16 cellular contexts compared by ENCODE assay signal in the genomic region with DNA sequence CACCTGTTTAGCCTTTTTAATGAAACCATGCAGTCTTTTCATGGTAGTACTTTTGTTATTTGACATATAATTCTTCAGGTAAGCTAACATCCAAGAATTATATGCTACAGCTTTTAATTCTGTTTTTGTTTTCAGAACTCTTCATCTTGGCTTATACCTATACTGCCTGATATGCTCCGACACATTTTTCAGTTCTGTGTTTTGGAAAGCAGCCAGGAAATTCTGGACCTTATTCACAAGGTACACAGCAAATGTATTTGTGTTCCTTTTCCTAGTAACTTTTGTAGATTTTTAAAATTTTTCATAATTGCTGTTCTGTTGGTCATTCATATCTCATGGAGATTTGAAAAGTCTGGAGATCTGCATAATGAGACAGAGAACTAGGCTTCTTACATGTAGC. TPM values are rescaled to one million over a fixed set of nuclear protein-coding genes. Genes with fewer than 3 reads are reported as not detected.
A peak's percentile ranks its signal among the peaks of the same experiment; 100 is the strongest.
DNase-seq lines count a peak whose midpoint lies in the region; ATAC-seq, FAIRE-seq and TF ChIP-seq lines count a peak whose summit lies in the region.
"Had no signal": no experiment of that assay in that cellular context is flagged by ENCODE, and none has a peak within 500 bp of the region (broad histone marks: within the 10 kb centered on the region; RNA-seq: fewer than 3 reads in every experiment).

No MANE protein-coding gene starts in this region.

- TF ChIP-seq RAD21 in SK-N-SH (IDR thresholded peaks at IDR 0.05; ENCODE audit: low read length) = no peak

- CTCF ChIA-PET in PC-3 (lab: Charles Lee) (no interaction called here), SK-N-SH (lab: Yijun Ruan, JAX) (no interaction called here)

- H3K9me2 ChIP-seq in PC-3 (replicated peaks; ENCODE audit: low read length) (no peaks in the 10 kb centered on the region), SK-N-SH (no peaks in the 10 kb centered on the region)

- TF ChIP-seq CTCF in PC-3 (conservative IDR thresholded peaks at IDR 0.05; ENCODE audit: low read depth, low read length) (no peak), SK-N-SH (IDR thresholded peaks at IDR 0.05) (no peak)

- H3K27me3 ChIP-seq in PC-3 (ENCODE audit: low read length) (no peaks in the 10 kb centered on the region), SK-N-SH (ENCODE audit: insufficient read depth) (no peaks in the 10 kb centered on the region)
- H3K27me3 ChIP-seq: BLaER1 had no signal

- FAIRE-seq in GM12892 (lab: Jason Lieb, UNC) = peak; percentile 57
- FAIRE-seq: GM12878 had no signal

- TF ChIP-seq EP300 in SK-N-SH (IDR thresholded peaks at IDR 0.05; ENCODE audit: borderline replicate concordance in 1 of 2, low read depth in 1 of 2, low read length in 1 of 2) = no peak

- H3K4me3 Mint-ChIP-seq in T-helper 17 cell = no peak overlapping the region
- H3K4me3 Mint-ChIP-seq in stimulated activated effector memory CD8-positive, alpha-beta T cell treated with anti-CD3 and anti-CD28 coated beads, Interleukin-12 subunit alpha, Interleukin-12 subunit beta, amount 100 ng/mL, for 72 hours = no peak overlapping the region
- no peak overlapping the region for H3K4me3 Mint-ChIP-seq in activated naive CD8-positive, alpha-beta T cell treated with anti-CD3 and anti-CD28 coated beads, Interleukin-2, amount 50 U/mL, for 24 hours
- H3K4me3 Mint-ChIP-seq: CD8-positive, alpha-beta memory T cell had no signal

- H3K9ac ChIP-seq in PC-3 (ENCODE audit: low read length) (no peak overlapping the region), SK-N-SH (no peak overlapping the region)
- H3K9ac ChIP-seq: BLaER1 had no signal

- H3K4me3 ChIP-seq in PC-3 (ENCODE audit: low read length) (no peak overlapping the region), SK-N-SH (ENCODE audit: low read depth in 2 of 2, low read length in 1 of 2) (no peak overlapping the region)
- H3K4me3 ChIP-seq: BLaER1, GM12878, HAP-1 had no signal

- no TSS peak for BruUV-seq in PC-3 (replicated peaks; lab: Mats Ljungman, UMichigan)

- H3K9me3 ChIP-seq in T-helper 17 cell (ENCODE audit: control insufficient read depth, low read length, poor library complexity, severe bottlenecking) (no peaks in the 10 kb centered on the region), PC-3 (ENCODE audit: low read length) (no peaks in the 10 kb centered on the region), SK-N-SH (no peaks in the 10 kb centered on the region)
- H3K9me3 ChIP-seq: BLaER1, HAP-1 had no signal

- H3K4me1 ChIP-seq in PC-3 (ENCODE audit: insufficient read depth, low read length) = peaks cover 24% of the 10 kb centered on the region
- H3K4me1 ChIP-seq in SK-N-SH (ENCODE audit: control insufficient read depth in 1 of 2, insufficient read depth in 2 of 2, low read depth in 1 of 2, low read length in 1 of 2) = peaks cover 0 to 3% of the 10 kb centered on the region in 2 experiments; a peak in 2 of 4 replicates
- H3K4me1 ChIP-seq: BLaER1, HAP-1 had no signal

- POLR2A ChIA-PET in PC-3 (lab: Charles Lee; ENCODE audit: unreplicated experiment) = no interaction called here
- POLR2A ChIA-PET in SK-N-SH (lab: Yijun Ruan, JAX) = no interaction called here

- no peak for TF ChIP-seq POLR2A in GM12892 (IDR thresholded peaks at IDR 0.05; ENCODE audit: low read depth, low read length)

- H3K27me3 Mint-ChIP-seq in T-helper 17 cell = no peaks in the 10 kb centered on the region
- no peaks in the 10 kb centered on the region for H3K27me3 Mint-ChIP-seq in activated naive CD8-positive, alpha-beta T cell treated with anti-CD3 and anti-CD28 coated beads, Interleukin-2, amount 50 U/mL, for 24 hours
- H3K27me3 Mint-ChIP-seq: CD8-positive, alpha-beta memory T cell had no signal

- no peak overlapping the region for H3K27ac ChIP-seq in PC-3 (ENCODE audit: low read length)
- H3K27ac ChIP-seq in SK-N-SH (ENCODE audit: low read depth in 2 of 2, low read length in 1 of 2) = no peak overlapping the region
- H3K27ac ChIP-seq: BLaER1 had no signal

- H3K79me2 ChIP-seq in PC-3 (ENCODE audit: low read length) (no peaks in the 10 kb centered on the region), SK-N-SH (ENCODE audit: insufficient read depth) (peaks cover 3% of the 10 kb centered on the region; the same call in 1 of the 2 replicates)

- H3K27ac Mint-ChIP-seq in T-helper 17 cell = peak overlapping the region; percentile 4
- H3K27ac Mint-ChIP-seq in stimulated activated effector memory CD8-positive, alpha-beta T cell treated with anti-CD3 and anti-CD28 coated beads, Interleukin-12 subunit alpha, Interleukin-12 subunit beta, amount 100 ng/mL, for 72 hours = peak overlapping the region; percentile 40
- no peak overlapping the region for H3K27ac Mint-ChIP-seq in activated naive CD8-positive, alpha-beta T cell treated with anti-CD3 and anti-CD28 coated beads, Interleukin-2, amount 50 U/mL, for 24 hours

- no peaks in the 10 kb centered on the region for H3F3A ChIP-seq in PC-3 (ENCODE audit: low read length, unreplicated experiment)
- no peaks in the 10 kb centered on the region for H3F3A ChIP-seq in SK-N-SH (replicated peaks; ENCODE audit: insufficient read depth)

- H2AFZ ChIP-seq in PC-3 (ENCODE audit: low read length) (no peak overlapping the region), SK-N-SH (ENCODE audit: low read depth) (no peak overlapping the region)

- H3K4me1 Mint-ChIP-seq in T-helper 17 cell = peaks cover 11% of the 10 kb centered on the region
- peaks cover 29% of the 10 kb centered on the region for H3K4me1 Mint-ChIP-seq in stimulated activated effector memory CD8-positive, alpha-beta T cell treated with anti-CD3 and anti-CD28 coated beads, Interleukin-12 subunit alpha, Interleukin-12 subunit beta, amount 100 ng/mL, for 72 hours
- peaks cover 36% of the 10 kb centered on the region for H3K4me1 Mint-ChIP-seq in activated naive CD8-positive, alpha-beta T cell treated with anti-CD3 and anti-CD28 coated beads, Interleukin-2, amount 50 U/mL, for 24 hours

- no peaks in the 10 kb centered on the region for H4K20me1 ChIP-seq in PC-3 (ENCODE audit: low read length)
- H4K20me1 ChIP-seq in SK-N-SH (ENCODE audit: insufficient read depth) = no peaks in the 10 kb centered on the region
- H4K20me1 ChIP-seq: BLaER1 had no signal

- peaks cover 25% of the 10 kb centered on the region for H3K36me3 ChIP-seq in PC-3 (ENCODE audit: low read depth, low read length)
- peaks cover 70 to 73% of the 10 kb centered on the region in 2 experiments for H3K36me3 ChIP-seq in SK-N-SH (replicated peaks in 1 of 2; ENCODE audit: control insufficient read depth in 1 of 2, insufficient read depth in 2 of 2, low read length in 1 of 2)

- 94% methylated on average over 1 of the region's 1 CpG for WGBS in SK-N-SH (ENCODE audit: low lambda C conversion rate)

- intact Hi-C loops in PC-3 (cut with micrococcal nuclease) = no loop called here

- H3K4me2 ChIP-seq in PC-3 (ENCODE audit: low read length) (no peak overlapping the region), SK-N-SH (no peak overlapping the region)
- H3K4me2 ChIP-seq: BLaER1 had no signal

- no peaks in the 10 kb centered on the region for H3K9me3 Mint-ChIP-seq in stimulated activated effector memory CD8-positive, alpha-beta T cell treated with anti-CD3 and anti-CD28 coated beads, Interleukin-12 subunit alpha, Interleukin-12 subunit beta, amount 100 ng/mL, for 72 hours
- H3K9me3 Mint-ChIP-seq in activated naive CD8-positive, alpha-beta T cell treated with anti-CD3 and anti-CD28 coated beads, Interleukin-2, amount 50 U/mL, for 24 hours = no peaks in the 10 kb centered on the region
- H3K9me3 Mint-ChIP-seq: CD8-positive, alpha-beta memory T cell had no signal

- H3K36me3 Mint-ChIP-seq in T-helper 17 cell (ENCODE audit: low read depth) = peaks cover 4% of the 10 kb centered on the region
- peaks cover 87% of the 10 kb centered on the region for H3K36me3 Mint-ChIP-seq in stimulated activated effector memory CD8-positive, alpha-beta T cell treated with anti-CD3 and anti-CD28 coated beads, Interleukin-12 subunit alpha, Interleukin-12 subunit beta, amount 100 ng/mL, for 72 hours
- peaks cover 83% of the 10 kb centered on the region for H3K36me3 Mint-ChIP-seq in activated naive CD8-positive, alpha-beta T cell treated with anti-CD3 and anti-CD28 coated beads, Interleukin-2, amount 50 U/mL, for 24 hours (ENCODE audit: low read depth)

- DNase-seq in GM12892 (ENCODE audit: insufficient read length) = no peak
- DNase-seq in T-helper 17 cell = no peak
- peak; percentile 35 to 36 for DNase-seq in dermis microvascular lymphatic vessel endothelial cell (ENCODE audit: low read depth in 2 of 2)
- DNase-seq in stimulated activated effector memory CD8-positive, alpha-beta T cell treated with anti-CD3 and anti-CD28 coated beads, Interleukin-12 subunit alpha, Interleukin-12 subunit beta, amount 100 ng/mL, for 72 hours (ENCODE audit: low spot score in 2 of 2) = no peak
- no peak for DNase-seq in PC-3
- no peak for DNase-seq in SK-N-SH
- no peak for DNase-seq in activated naive CD8-positive, alpha-beta T cell treated with anti-CD3 and anti-CD28 coated beads, Interleukin-2, amount 50 U/mL, for 24 hours
- DNase-seq: AML-193; CD8-positive, alpha-beta memory T cell; DMS 273 treated with DMSO at 0.1 percent for 48 hours; GOT3; IMR-90; KG1 had no signal

- ATAC-seq in T-helper 17 cell (no peak), PC-3 (no peak)
- ATAC-seq in stimulated activated effector memory CD8-positive, alpha-beta T cell treated with anti-CD3 and anti-CD28 coated beads, Interleukin-12 subunit alpha, Interleukin-12 subunit beta, amount 100 ng/mL, for 72 hours = no peak
- no peak for ATAC-seq in activated naive CD8-positive, alpha-beta T cell treated with anti-CD3 and anti-CD28 coated beads, Interleukin-2, amount 50 U/mL, for 24 hours
- ATAC-seq: GM12878 had no signal

TF ChIP-seq in SK-N-SH, 30 proteins besides CTCF, POLR2A, EP300 and RAD21 (continues in another document):
- TF ChIP-seq YY1 (IDR thresholded peaks at IDR 0.05; ENCODE audit: low read depth) (no peak), CHD2 (IDR thresholded peaks at IDR 0.05; ENCODE audit: low read length, partially characterized antibody) (no peak)
- TF ChIP-seq, protein P1, sequence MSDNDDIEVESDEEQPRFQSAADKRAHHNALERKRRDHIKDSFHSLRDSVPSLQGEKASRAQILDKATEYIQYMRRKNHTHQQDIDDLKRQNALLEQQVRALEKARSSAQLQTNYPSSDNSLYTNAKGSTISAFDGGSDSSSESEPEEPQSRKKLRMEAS (IDR thresholded peaks at IDR 0.05; ENCODE audit: low read depth) = no peak

RNA-seq across cellular contexts. Expression of a gene that starts 56.7 kb away (rescaled TPM):
- polyA plus RNA-seq in GM12892 (2012; ENCODE audit: missing spikeins) = 67.0 TPM
- total RNA-seq in T-helper 17 cell (10 to 100 TPM; 66.8 to 68.9 TPM), dermis microvascular lymphatic vessel endothelial cell (23.7 and 25.8 TPM in 2 replicates), PC-3 (2014; rRNA removed) (22.9 and 27.6 TPM in 2 replicates)
- polyA plus RNA-seq in SK-N-SH (2012; rRNA removed) = 9.8 and 17.4 TPM in 2 replicates
- 5.6 and 6.2 TPM in 2 replicates for polyA plus RNA-seq in SK-N-SH (2012; cell fraction: cytosol; rRNA removed)
- polyA plus RNA-seq in SK-N-SH (2012; cell fraction: nucleus; rRNA removed) = 29.9 and 71.5 TPM in 2 replicates

Comparison
In these comparisons a context has a peak if more than half of its experiments do, and no peak if none do; other contexts are left out.
1. DNase-seq: peak in dermis microvascular lymphatic vessel endothelial cell (2 of 2); none in GM12892 (single experiment), T-helper 17 cell (0 of 3), stimulated activated effector memory CD8-positive, alpha-beta T cell treated with anti-CD3 and anti-CD28 coated beads, Interleukin-12 subunit alpha, Interleukin-12 subunit beta, amount 100 ng/mL, for 72 hours (0 of 2), PC-3 (single experiment), SK-N-SH (single experiment) and activated naive CD8-positive, alpha-beta T cell treated with anti-CD3 and anti-CD28 coated beads, Interleukin-2, amount 50 U/mL, for 24 hours (single experiment).